In genomic region chr1:4324621-4325020, GRCh38 we compare ENCODE assay signal across 21 cellular contexts.
DNase-seq lines count a peak whose midpoint lies in the region; ATAC-seq, FAIRE-seq and TF ChIP-seq lines count a peak whose summit lies in the region.
"Had no signal": no experiment of that assay in that cellular context is flagged by ENCODE, and none has a peak within 500 bp of the region (broad histone marks: within the 10 kb centered on the region; RNA-seq: fewer than 3 reads in every experiment).

No MANE protein-coding gene starts in this region.

- H3K4me1 Mint-ChIP-seq in natural killer cell: no peaks in the 10 kb centered on the region
- H3K4me1 Mint-ChIP-seq: B cell; CD8-positive, alpha-beta memory T cell had no signal

- no peak overlapping the region for H3K4me3 Mint-ChIP-seq in natural killer cell
- H3K4me3 Mint-ChIP-seq: B cell; CD4-positive, CD25-positive, alpha-beta regulatory T cell; CD8-positive, alpha-beta memory T cell had no signal

- no peak for TF ChIP-seq CTCF in natural killer cell (IDR thresholded peaks at IDR 0.05)

- no peaks in the 10 kb centered on the region for H3K36me3 Mint-ChIP-seq in natural killer cell
- H3K36me3 Mint-ChIP-seq: CD4-positive, CD25-positive, alpha-beta regulatory T cell; CD8-positive, alpha-beta memory T cell had no signal

- intact Hi-C loops in natural killer cell (cut with micrococcal nuclease): no loop called here

- H3K27me3 Mint-ChIP-seq in natural killer cell (ENCODE audit: low read depth in 2 of 2): peaks cover 0 to 3% of the 10 kb centered on the region in 2 donors
- H3K27me3 Mint-ChIP-seq: CD4-positive, CD25-positive, alpha-beta regulatory T cell had no signal

- FAIRE-seq in RCC 7860 (lab: Jason Lieb, UNC): no peak
- FAIRE-seq: A204.1, D721Med, GM12878, GM19239, H1 had no signal

- H3K9me3 Mint-ChIP-seq in natural killer cell: no peaks in the 10 kb centered on the region

- no peak overlapping the region for H3K27ac Mint-ChIP-seq in natural killer cell
- H3K27ac Mint-ChIP-seq: B cell; CD4-positive, CD25-positive, alpha-beta regulatory T cell; CD8-positive, alpha-beta memory T cell had no signal

- DNase-seq in HT1080 (ENCODE audit: low read depth) (peak; percentile 83), RCC 7860 (ENCODE audit: low spot score) (peak; percentile 79), kidney tubule cell (ENCODE audit: low spot score) (peak; percentile 70), natural killer cell (no peak), dermis blood vessel endothelial cell (no peak)
- DNase-seq: CD4-positive, CD25-positive, alpha-beta regulatory T cell; CD8-positive, alpha-beta memory T cell; DMS 273 treated with DMSO at 0.1 percent for 48 hours; DMS79; EL; GDM1; GM23248; H7; HCEC 1CT had no signal

- ATAC-seq in HG03175 (IDR thresholded peaks at IDR 0.05; ENCODE audit: unreplicated experiment): no peak
- ATAC-seq in natural killer cell: no peak
- ATAC-seq: GM12878 had no signal

Comparison
In these comparisons a context has a peak if more than half of its experiments do, and no peak if none do; other contexts are left out.
1. DNase-seq: peak in HT1080 (single experiment), RCC 7860 (single experiment) and kidney tubule cell (single experiment); none in natural killer cell (single experiment) and dermis blood vessel endothelial cell (single experiment).